2 cellular contexts compared by ENCODE assay signal in the genomic region with DNA sequence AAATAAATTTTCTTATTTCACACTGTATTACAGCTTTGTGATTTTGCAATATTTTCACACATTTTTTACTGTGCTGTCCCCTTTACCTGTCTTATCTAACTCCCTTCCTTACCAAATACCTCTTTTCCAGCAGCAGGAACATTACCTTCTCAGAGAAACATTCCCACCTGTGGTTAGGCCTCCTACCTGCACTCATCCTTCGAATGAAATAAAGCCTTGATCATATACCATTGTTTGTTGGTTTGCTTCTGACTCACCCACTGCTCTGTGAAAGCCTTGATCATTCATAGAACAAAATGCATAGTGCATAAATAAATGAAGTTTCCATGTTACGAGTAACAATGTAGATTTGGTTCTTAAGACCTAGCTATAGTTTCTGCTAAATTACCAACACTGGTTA.
A peak's percentile ranks its signal among the peaks of the same experiment; 100 is the strongest.
TF ChIP-seq lines count a peak whose summit lies in the region.

No MANE protein-coding gene starts in this region.

TF ChIP-seq in Ishikawa, 13 proteins besides CTCF, POLR2A, EP300 and RAD21:
- TF ChIP-seq, protein P1, sequence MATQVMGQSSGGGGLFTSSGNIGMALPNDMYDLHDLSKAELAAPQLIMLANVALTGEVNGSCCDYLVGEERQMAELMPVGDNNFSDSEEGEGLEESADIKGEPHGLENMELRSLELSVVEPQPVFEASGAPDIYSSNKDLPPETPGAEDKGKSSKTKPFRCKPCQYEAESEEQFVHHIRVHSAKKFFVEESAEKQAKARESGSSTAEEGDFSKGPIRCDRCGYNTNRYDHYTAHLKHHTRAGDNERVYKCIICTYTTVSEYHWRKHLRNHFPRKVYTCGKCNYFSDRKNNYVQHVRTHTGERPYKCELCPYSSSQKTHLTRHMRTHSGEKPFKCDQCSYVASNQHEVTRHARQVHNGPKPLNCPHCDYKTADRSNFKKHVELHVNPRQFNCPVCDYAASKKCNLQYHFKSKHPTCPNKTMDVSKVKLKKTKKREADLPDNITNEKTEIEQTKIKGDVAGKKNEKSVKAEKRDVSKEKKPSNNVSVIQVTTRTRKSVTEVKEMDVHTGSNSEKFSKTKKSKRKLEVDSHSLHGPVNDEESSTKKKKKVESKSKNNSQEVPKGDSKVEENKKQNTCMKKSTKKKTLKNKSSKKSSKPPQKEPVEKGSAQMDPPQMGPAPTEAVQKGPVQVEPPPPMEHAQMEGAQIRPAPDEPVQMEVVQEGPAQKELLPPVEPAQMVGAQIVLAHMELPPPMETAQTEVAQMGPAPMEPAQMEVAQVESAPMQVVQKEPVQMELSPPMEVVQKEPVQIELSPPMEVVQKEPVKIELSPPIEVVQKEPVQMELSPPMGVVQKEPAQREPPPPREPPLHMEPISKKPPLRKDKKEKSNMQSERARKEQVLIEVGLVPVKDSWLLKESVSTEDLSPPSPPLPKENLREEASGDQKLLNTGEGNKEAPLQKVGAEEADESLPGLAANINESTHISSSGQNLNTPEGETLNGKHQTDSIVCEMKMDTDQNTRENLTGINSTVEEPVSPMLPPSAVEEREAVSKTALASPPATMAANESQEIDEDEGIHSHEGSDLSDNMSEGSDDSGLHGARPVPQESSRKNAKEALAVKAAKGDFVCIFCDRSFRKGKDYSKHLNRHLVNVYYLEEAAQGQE (IDR thresholded peaks at IDR 0.05; ENCODE audit: low read depth), result no peak
- TF ChIP-seq TEAD4 (IDR thresholded peaks at IDR 0.05), result peak; percentile 44; the same call in 1 of the 2 replicates
- no peak for TF ChIP-seq FOXM1 (IDR thresholded peaks at IDR 0.05; ENCODE audit: borderline replicate concordance, low read depth)
- no peak for TF ChIP-seq TCF12 (IDR thresholded peaks at IDR 0.05; ENCODE audit: low read depth)

TF ChIP-seq in H1, 55 proteins besides CTCF, POLR2A, EP300 and RAD21:
- TF ChIP-seq JUND (IDR thresholded peaks at IDR 0.05; ENCODE audit: low read length) (peak; percentile 76), HDAC2 (IDR thresholded peaks at IDR 0.05; ENCODE audit: borderline replicate concordance in 1 of 2, low read depth in 2 of 2, low read length in 2 of 2) (peak in 1 of 2 experiments; percentile 24; a peak in 1 of 4 replicates), JUN (IDR thresholded peaks at IDR 0.05; ENCODE audit: low read depth, low read length) (peak; percentile 49; the same call in 1 of the 2 replicates), ASH2L (IDR thresholded peaks at IDR 0.05; ENCODE audit: low read length) (no peak), CHD2 (IDR thresholded peaks at IDR 0.05; ENCODE audit: low read length) (no peak), SIRT6 (IDR thresholded peaks at IDR 0.05; ENCODE audit: low read length) (no peak), TBP (IDR thresholded peaks at IDR 0.05; ENCODE audit: low read depth, low read length) (no peak)
